Comparison of ENCODE assay signal across 1 cellular context in the genomic region with DNA sequence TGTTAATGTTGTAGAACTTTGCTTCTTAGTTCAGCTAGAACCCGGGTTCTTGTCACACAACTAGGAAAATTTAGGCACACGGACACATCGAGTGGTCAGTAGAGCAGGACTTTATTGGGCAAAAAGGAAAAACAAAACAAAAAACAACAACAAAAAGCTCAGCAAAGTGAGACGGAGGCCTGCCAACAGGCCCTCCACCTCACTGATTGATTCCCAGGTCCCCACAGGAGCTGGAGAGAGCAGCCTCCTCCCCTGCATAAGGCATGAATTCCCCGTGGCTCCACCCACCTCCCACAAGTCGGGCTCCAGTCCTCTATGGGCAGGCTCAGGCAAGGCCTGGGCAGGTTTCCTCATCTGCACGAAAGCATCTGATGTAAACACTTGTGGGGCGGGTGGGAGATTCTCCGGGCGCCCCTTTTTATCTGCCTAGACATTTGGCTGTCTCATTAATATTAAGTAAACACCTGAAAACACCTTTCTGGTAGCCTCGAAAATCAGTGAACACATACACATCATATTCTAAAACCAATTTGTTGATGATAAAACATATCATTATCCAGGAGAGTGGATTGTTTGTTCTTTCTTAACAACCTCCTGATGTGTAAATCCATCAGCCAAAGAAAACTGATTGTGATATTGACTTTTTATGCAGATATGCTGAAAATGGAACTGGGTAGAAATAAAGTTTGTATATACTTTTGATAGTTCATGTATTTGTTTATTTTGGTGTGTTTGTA.
TF ChIP-seq lines count a peak whose summit lies in the region.

No MANE protein-coding gene starts in this region.

TF ChIP-seq in SK-N-SH treated with all-trans-retinoic acid at 6 μM for 48 hours, 23 proteins besides CTCF, POLR2A, EP300 and RAD21 (continued from another document):
- TF ChIP-seq, protein P1, sequence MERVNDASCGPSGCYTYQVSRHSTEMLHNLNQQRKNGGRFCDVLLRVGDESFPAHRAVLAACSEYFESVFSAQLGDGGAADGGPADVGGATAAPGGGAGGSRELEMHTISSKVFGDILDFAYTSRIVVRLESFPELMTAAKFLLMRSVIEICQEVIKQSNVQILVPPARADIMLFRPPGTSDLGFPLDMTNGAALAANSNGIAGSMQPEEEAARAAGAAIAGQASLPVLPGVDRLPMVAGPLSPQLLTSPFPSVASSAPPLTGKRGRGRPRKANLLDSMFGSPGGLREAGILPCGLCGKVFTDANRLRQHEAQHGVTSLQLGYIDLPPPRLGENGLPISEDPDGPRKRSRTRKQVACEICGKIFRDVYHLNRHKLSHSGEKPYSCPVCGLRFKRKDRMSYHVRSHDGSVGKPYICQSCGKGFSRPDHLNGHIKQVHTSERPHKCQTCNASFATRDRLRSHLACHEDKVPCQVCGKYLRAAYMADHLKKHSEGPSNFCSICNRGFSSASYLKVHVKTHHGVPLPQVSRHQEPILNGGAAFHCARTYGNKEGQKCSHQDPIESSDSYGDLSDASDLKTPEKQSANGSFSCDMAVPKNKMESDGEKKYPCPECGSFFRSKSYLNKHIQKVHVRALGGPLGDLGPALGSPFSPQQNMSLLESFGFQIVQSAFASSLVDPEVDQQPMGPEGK (CRISPR knock-in tag; IDR thresholded peaks at IDR 0.05; ENCODE audit: borderline replicate concordance): no peak
